In the genomic region with DNA sequence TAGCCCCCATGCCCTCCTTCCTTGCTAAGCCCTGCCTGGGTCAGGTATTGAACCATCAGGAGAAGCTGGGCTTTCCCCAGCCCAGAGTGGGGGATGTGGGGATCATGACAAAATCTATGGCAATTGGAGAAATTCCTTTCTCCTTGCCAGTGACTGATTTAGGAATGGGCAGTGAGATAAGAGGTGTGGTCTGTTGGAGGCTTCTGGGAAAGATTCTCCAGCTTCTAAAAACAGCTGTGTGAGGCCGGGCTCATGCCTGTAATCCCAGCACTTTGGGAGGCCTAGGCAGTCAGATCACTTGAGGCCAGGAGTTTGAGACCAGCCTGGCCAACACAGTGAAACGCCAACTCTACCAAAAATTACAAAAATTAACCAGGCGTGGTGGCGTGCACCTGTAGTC, we compare ENCODE assay signal across 22 cellular contexts.
"Had no signal": no experiment of that assay in that cellular context is flagged by ENCODE, and none has a peak within 500 bp of the region (broad histone marks: within the 10 kb centered on the region; RNA-seq: fewer than 3 reads in every experiment).

No MANE protein-coding gene starts in this region.

- H3K27me3 ChIP-seq: ovary, right atrium auricular region, right lobe of liver, testis, thyroid gland, vagina had no signal

- H3K36me3 ChIP-seq: left ventricle myocardium inferior, ovary, right atrium auricular region, right lobe of liver, stomach, thyroid gland, transverse colon, upper lobe of left lung, vagina had no signal

- H3K4me3 Mint-ChIP-seq: naive thymus-derived CD8-positive, alpha-beta T cell; nephron; stimulated activated naive B cell treated with anti-CD40 and anti-IgM and Interleukin-4, amounts not matched to agents 10 μg/mL and 1 μg/mL and 100 μg/mL, for 72 hours had no signal

- H3K27ac Mint-ChIP-seq: nephron; stimulated activated naive B cell treated with anti-CD40 and anti-IgM and Interleukin-4, amounts not matched to agents 10 μg/mL and 1 μg/mL and 100 μg/mL, for 72 hours had no signal

- H3K9me3 Mint-ChIP-seq: naive thymus-derived CD8-positive, alpha-beta T cell; nephron; stimulated activated naive B cell treated with anti-CD40 and anti-IgM and Interleukin-4, amounts not matched to agents 10 μg/mL and 1 μg/mL and 100 μg/mL, for 72 hours had no signal

- ATAC-seq: left colon; mucosa of descending colon; naive thymus-derived CD8-positive, alpha-beta T cell; stimulated activated naive B cell treated with anti-CD40 and anti-IgM and Interleukin-4, amounts not matched to agents 10 μg/mL and 1 μg/mL and 100 μg/mL, for 72 hours; stimulated activated naive CD8-positive, alpha-beta T cell treated with anti-CD3 and anti-CD28 coated beads, Interleukin-15, Interleukin-2, amounts not matched to agents 100 U/mL and 50 U/mL, for 24 hours had no signal

- DNase-seq: hippocampal formation; kidney; left colon; left ventricle myocardium inferior; midbrain; mucosa of descending colon; naive thymus-derived CD8-positive, alpha-beta T cell; stimulated activated CD4-positive, alpha-beta T cell treated with anti-CD3 and anti-CD28 coated beads, Interleukin-12 subunit alpha, Interleukin-12 subunit beta, amount 100 ng/mL, for 4 hours; stimulated activated naive B cell treated with anti-CD40 and anti-IgM and Interleukin-4, amounts not matched to agents 10 μg/mL and 1 μg/mL and 100 μg/mL, for 72 hours; stomach; testis; thyroid gland; transverse colon; upper lobe of left lung had no signal

- H3K36me3 Mint-ChIP-seq: naive thymus-derived CD8-positive, alpha-beta T cell had no signal

- H3K9me3 ChIP-seq: left ventricle myocardium inferior, mucosa of descending colon, ovary, right atrium auricular region, right lobe of liver, stomach, testis, thyroid gland, transverse colon, upper lobe of left lung, vagina had no signal

- H3K4me3 ChIP-seq: left ventricle myocardium inferior, lung, mucosa of descending colon, ovary, right atrium auricular region, right lobe of liver, skin epidermis, stomach, testis, thyroid gland, transverse colon, upper lobe of left lung, vagina had no signal

- H3K4me1 Mint-ChIP-seq: naive thymus-derived CD8-positive, alpha-beta T cell; nephron had no signal

- H3K27ac ChIP-seq: left ventricle myocardium inferior, ovary, right atrium auricular region, right lobe of liver, skin epidermis, stomach, testis, thyroid gland, transverse colon, upper lobe of left lung, vagina had no signal

- H3K4me1 ChIP-seq: left ventricle myocardium inferior, right atrium auricular region, right lobe of liver, testis, thyroid gland, transverse colon, upper lobe of left lung, vagina had no signal
